Comparison of ENCODE assay signal across 17 cellular contexts in the genomic region with DNA sequence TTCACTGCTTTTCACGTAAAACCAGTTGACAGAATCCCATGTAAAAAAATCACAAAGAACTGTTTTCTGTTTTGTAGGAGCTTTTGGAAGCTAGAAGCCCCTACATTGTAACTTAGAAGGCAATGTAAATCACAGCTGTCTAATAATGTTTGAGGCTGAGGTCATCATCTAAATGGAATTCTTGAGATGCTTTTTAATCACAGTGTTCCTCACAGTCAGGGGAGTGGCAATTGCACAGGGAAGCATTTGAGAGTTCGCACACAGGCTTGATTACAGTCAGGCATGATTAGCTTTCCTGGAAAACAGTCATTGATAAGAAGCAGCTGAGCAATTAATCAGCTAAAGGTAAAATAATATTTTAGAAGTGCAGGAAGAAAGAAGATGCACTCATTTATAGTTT.
A peak's percentile ranks its signal among the peaks of the same experiment; 100 is the strongest.
DNase-seq lines count a peak whose midpoint lies in the region; ATAC-seq lines count a peak whose summit lies in the region.
"Had no signal": no experiment of that assay in that cellular context is flagged by ENCODE, and none has a peak within 500 bp of the region (broad histone marks: within the 10 kb centered on the region; RNA-seq: fewer than 3 reads in every experiment).

No MANE protein-coding gene starts in this region.

- H3K36me3 ChIP-seq in adipocyte (ENCODE audit: control insufficient read depth, insufficient read depth, low read length, severe bottlenecking), result no peaks in the 10 kb centered on the region
- H3K36me3 ChIP-seq: colonic mucosa had no signal

- ATAC-seq in GM21526 (IDR thresholded peaks at IDR 0.05; ENCODE audit: low FRiP score, unreplicated experiment), result no peak
- ATAC-seq in GM21423 (IDR thresholded peaks at IDR 0.05; ENCODE audit: unreplicated experiment), result no peak
- no peak for ATAC-seq in HG02642 (IDR thresholded peaks at IDR 0.05; ENCODE audit: poor library complexity, unreplicated experiment)
- ATAC-seq: activated CD4-positive, CD25-positive, alpha-beta regulatory T cell treated with anti-CD3 and anti-CD28 coated beads, Interleukin-2, amount 50 U/mL, for 24 hours; K562; sciatic nerve had no signal

- H3K27me3 ChIP-seq in adipocyte (replicated peaks; ENCODE audit: control insufficient read depth, insufficient read depth, low read length), result peaks cover 34% of the 10 kb centered on the region
- H3K27me3 ChIP-seq: colonic mucosa had no signal

- no peak overlapping the region for H3K9ac ChIP-seq in adipocyte (ENCODE audit: low read length)

- DNase-seq in AG08395 (ENCODE audit: low spot score), result peak; percentile 17
- peak; percentile 28 for DNase-seq in GM03348 (ENCODE audit: low spot score)
- peak; percentile 51 for DNase-seq in adipocyte (ENCODE audit: low read depth)
- peak; percentile 71 for DNase-seq in kidney tubule cell (ENCODE audit: low spot score)
- DNase-seq in hippocampal formation (lab: John Stamatoyannopoulos, UW), result no peak
- DNase-seq: activated effector memory CD4-positive, alpha-beta T cell treated with Interleukin-2 at 50 U/mL for 16 hours; anterior cingulate cortex; colonic mucosa; NCI-H1092; SHP77 treated with DMSO at 0.1 percent for 48 hours; stimulated activated CD4-positive, alpha-beta T cell treated with anti-CD3 and anti-CD28 coated beads, Interleukin-2, amount 100 ng/mL, for 48 hours had no signal

- peaks cover 6% of the 10 kb centered on the region for H3K4me1 ChIP-seq in adipocyte (ENCODE audit: control insufficient read depth, insufficient read depth, low read length)
- H3K4me1 ChIP-seq: colonic mucosa had no signal

- H3K4me3 ChIP-seq in adipocyte (ENCODE audit: low read length), result no peak overlapping the region
- H3K4me3 ChIP-seq: colonic mucosa, K562 had no signal

- H3K9me3 ChIP-seq in adipocyte (ENCODE audit: control insufficient read depth, low read length), result no peaks in the 10 kb centered on the region
- H3K9me3 ChIP-seq: colonic mucosa had no signal

Comparison
In these comparisons a context has a peak if more than half of its experiments do, and no peak if none do; other contexts are left out.
1. DNase-seq: peak in AG08395 (single experiment), GM03348 (single experiment), adipocyte (single experiment) and kidney tubule cell (single experiment); none in hippocampal formation (0 of 2).